Comparison of ENCODE assay signal across 8 cellular contexts in genomic region chr18:9614401-9615279, GRCh38. TPM values are rescaled to one million over a fixed set of nuclear protein-coding genes. Genes with fewer than 3 reads are reported as not detected.
DNase-seq lines count a peak whose midpoint lies in the region; ATAC-seq, FAIRE-seq and TF ChIP-seq lines count a peak whose summit lies in the region.

A gene with protein sequence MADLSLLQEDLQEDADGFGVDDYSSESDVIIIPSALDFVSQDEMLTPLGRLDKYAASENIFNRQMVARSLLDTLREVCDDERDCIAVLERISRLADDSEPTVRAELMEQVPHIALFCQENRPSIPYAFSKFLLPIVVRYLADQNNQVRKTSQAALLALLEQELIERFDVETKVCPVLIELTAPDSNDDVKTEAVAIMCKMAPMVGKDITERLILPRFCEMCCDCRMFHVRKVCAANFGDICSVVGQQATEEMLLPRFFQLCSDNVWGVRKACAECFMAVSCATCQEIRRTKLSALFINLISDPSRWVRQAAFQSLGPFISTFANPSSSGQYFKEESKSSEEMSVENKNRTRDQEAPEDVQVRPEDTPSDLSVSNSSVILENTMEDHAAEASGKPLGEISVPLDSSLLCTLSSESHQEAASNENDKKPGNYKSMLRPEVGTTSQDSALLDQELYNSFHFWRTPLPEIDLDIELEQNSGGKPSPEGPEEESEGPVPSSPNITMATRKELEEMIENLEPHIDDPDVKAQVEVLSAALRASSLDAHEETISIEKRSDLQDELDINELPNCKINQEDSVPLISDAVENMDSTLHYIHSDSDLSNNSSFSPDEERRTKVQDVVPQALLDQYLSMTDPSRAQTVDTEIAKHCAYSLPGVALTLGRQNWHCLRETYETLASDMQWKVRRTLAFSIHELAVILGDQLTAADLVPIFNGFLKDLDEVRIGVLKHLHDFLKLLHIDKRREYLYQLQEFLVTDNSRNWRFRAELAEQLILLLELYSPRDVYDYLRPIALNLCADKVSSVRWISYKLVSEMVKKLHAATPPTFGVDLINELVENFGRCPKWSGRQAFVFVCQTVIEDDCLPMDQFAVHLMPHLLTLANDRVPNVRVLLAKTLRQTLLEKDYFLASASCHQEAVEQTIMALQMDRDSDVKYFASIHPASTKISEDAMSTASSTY (minus strand): TSS chr18:9614559. CDS start chr18:9614484, 75 bp downstream.

- H3K9ac ChIP-seq in HepG2 (ENCODE audit: insufficient read depth, low read depth, low read length): peak within 1 kb of the TSS; percentile 87

- no peak within 1 kb of the TSS for H2AFZ ChIP-seq in HepG2 (ENCODE audit: low read length)

- peak within 1 kb of the TSS; percentile 93 to 99 (median 94) for H3K4me3 ChIP-seq in HepG2 (replicated peaks in 1 of 3; ENCODE audit: insufficient read depth in 1 of 3, low read depth in 2 of 3, low read length in 3 of 3)

- FAIRE-seq in HepG2 (lab: Jason Lieb, UNC): no peak

- CTCF ChIA-PET in HepG2 (lab: Yijun Ruan, JAX; ENCODE audit: low intra/inter-chr PET ratio, low total read pairs): no interaction called here

- intact Hi-C loops in HepG2 (cut with micrococcal nuclease; ENCODE audit: unreplicated experiment): loop anchor here (1.0 to 5.0 kb wide), 3 partner anchors 37 to 298 kb away; partner anchors contain the start of gene VAPA

- TF ChIP-seq CTCF in 22Rv1 (IDR thresholded peaks at IDR 0.05): no peak
- no peak for TF ChIP-seq CTCF in HepG2 (CRISPR knock-in tag; IDR thresholded peaks at IDR 0.05)

- no peak for TF ChIP-seq EP300 in HepG2 (IDR thresholded peaks at IDR 0.05; ENCODE audit: low read depth in 2 of 2, low read length in 2 of 2)
- no peak for TF ChIP-seq EP300 in HepG2 (CRISPR knock-in tag; IDR thresholded peaks at IDR 0.05; ENCODE audit: borderline replicate concordance)

- peaks cover 5% of the 10 kb centered on the region; the same call in 1 of the 2 replicates for H4K20me1 ChIP-seq in HepG2 (ENCODE audit: insufficient read depth, low read length)

- H3K9me3 ChIP-seq in HepG2 (ENCODE audit: low read length): no peaks in the 10 kb centered on the region

- in situ Hi-C loops in HepG2 (cut with HindIII; ENCODE audit: extremely low pct_ligation_motif_present, low pct_unique_long_range_greater_than_20kb): loop anchor here (10.0 kb wide), 1 partner anchor 60 kb away; no protein-coding TSS in a partner anchor

- peak; percentile 49; the same call in 1 of the 2 replicates for TF ChIP-seq RAD21 in HepG2 (CRISPR knock-in tag; IDR thresholded peaks at IDR 0.05)

- WGBS in HepG2 (ENCODE audit: low lambda C conversion rate): 1% methylated on average over 32 of the region's 127 CpGs

- no TSS peak for BruUV-seq in HepG2 (replicated peaks; lab: Mats Ljungman, UMichigan)

- H3K27me3 ChIP-seq in HepG2 (ENCODE audit: control insufficient read depth in 1 of 2, insufficient read depth in 2 of 2, low read length in 2 of 2): no peaks in the 10 kb centered on the region

- H3K27ac ChIP-seq in 22Rv1: peak within 1 kb of the TSS; percentile 64
- H3K27ac ChIP-seq in HepG2 (ENCODE audit: extremely low read length, insufficient read depth, low read length): peak within 1 kb of the TSS; percentile 81

- H3K79me2 ChIP-seq in HepG2 (ENCODE audit: insufficient read depth, low read length): peaks cover 41% of the 10 kb centered on the region

- peaks cover 59% of the 10 kb centered on the region for H3K4me1 ChIP-seq in HepG2 (ENCODE audit: insufficient read depth, low read length)

- ATAC-seq in GM18520 (IDR thresholded peaks at IDR 0.05; ENCODE audit: unreplicated experiment): peak; percentile 32
- peak; percentile 46 for ATAC-seq in HG03064 (IDR thresholded peaks at IDR 0.05; ENCODE audit: low read depth, unreplicated experiment)
- peak; percentile 73 for ATAC-seq in HepG2

- H3K36me3 ChIP-seq in HepG2 (replicated peaks in 1 of 2; ENCODE audit: control insufficient read depth in 1 of 2, insufficient read depth in 2 of 2, low read length in 2 of 2): peaks cover 2 to 8% of the 10 kb centered on the region in 2 experiments; a peak in 3 of 5 replicates

- peak; percentile 42 to 61 for TF ChIP-seq POLR2A in HepG2 (IDR thresholded peaks at IDR 0.05; ENCODE audit: insufficient read depth in 1 of 2, low read depth in 2 of 2, low read length in 2 of 2)

- POLR2A ChIA-PET in HepG2 (lab: Yijun Ruan, JAX): interaction anchor here (1.0 kb wide), 1 partner anchor 51 kb away, joined by 4 read pairs; no protein-coding TSS in a partner anchor

- H3K4me2 ChIP-seq in HepG2 (ENCODE audit: low read depth, low read length): peak within 1 kb of the TSS; percentile 97

- DNase-seq in NCI-H460 (ENCODE audit: extremely low read depth, low read depth) (peak; percentile 47), dermis microvascular lymphatic vessel endothelial cell (ENCODE audit: low read depth in 2 of 2) (peak; percentile 30 to 81), HepG2 (ENCODE audit: low spot score) (peak; percentile 33)
- peak; percentile 70 to 74 for DNase-seq in activated CD4-positive, alpha-beta T cell treated with anti-CD3 and anti-CD28 coated beads, Interleukin-2, amount 50 U/mL, for 48 hours
- peak; percentile 46 for DNase-seq in stimulated activated CD4-positive, alpha-beta T cell treated with anti-CD3 and anti-CD28 coated beads, Interleukin-2, amount 100 ng/mL, for 4 hours (ENCODE audit: low read depth)

TF ChIP-seq in HepG2, 621 proteins besides CTCF, POLR2A, EP300 and RAD21 (continues in another document):
- TF ChIP-seq, protein P1, sequence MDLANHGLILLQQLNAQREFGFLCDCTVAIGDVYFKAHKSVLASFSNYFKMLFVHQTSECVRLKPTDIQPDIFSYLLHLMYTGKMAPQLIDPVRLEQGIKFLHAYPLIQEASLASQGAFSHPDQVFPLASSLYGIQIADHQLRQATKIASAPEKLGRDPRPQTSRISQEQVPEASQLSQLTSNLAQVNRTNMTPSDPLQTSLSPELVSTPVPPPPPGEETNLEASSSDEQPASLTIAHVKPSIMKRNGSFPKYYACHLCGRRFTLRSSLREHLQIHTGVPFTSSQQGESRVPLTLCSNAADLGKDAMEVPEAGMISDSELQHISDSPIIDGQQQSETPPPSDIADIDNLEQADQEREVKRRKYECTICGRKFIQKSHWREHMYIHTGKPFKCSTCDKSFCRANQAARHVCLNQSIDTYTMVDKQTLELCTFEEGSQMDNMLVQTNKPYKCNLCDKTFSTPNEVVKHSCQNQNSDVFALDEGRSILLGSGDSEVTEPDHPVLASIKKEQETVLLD (CRISPR knock-in tag; IDR thresholded peaks at IDR 0.05; ENCODE audit: low read depth): peak; percentile 82
- TF ChIP-seq, protein P2, sequence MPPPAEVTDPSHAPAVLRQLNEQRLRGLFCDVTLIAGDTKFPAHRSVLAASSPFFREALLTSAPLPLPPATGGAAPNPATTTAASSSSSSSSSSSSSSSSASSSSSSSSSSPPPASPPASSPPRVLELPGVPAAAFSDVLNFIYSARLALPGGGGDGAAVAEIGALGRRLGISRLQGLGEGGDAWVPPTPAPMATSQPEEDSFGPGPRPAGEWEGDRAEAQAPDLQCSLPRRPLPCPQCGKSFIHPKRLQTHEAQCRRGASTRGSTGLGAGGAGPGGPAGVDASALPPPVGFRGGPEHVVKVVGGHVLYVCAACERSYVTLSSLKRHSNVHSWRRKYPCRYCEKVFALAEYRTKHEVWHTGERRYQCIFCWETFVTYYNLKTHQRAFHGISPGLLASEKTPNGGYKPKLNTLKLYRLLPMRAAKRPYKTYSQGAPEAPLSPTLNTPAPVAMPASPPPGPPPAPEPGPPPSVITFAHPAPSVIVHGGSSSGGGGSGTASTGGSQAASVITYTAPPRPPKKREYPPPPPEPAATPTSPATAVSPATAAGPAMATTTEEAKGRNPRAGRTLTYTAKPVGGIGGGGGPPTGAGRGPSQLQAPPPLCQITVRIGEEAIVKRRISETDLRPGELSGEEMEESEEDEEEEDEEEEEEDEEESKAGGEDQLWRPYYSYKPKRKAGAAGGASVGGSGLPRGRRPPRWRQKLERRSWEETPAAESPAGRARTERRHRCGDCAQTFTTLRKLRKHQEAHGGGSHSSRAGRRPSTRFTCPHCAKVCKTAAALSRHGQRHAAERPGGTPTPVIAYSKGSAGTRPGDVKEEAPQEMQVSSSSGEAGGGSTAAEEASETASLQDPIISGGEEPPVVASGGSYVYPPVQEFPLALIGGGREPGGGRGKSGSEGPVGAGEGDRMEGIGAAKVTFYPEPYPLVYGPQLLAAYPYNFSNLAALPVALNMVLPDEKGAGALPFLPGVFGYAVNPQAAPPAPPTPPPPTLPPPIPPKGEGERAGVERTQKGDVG (CRISPR knock-in tag; IDR thresholded peaks at IDR 0.05; ENCODE audit: borderline replicate concordance): 0 out of 2 replicates have a peak, but pooled peaks have one; percentile 36
- TF ChIP-seq ISX (CRISPR knock-in tag; conservative IDR thresholded peaks at IDR 0.05): no peak

RNA-seq across cellular contexts. Expression of the gene that starts here (rescaled TPM):
- total RNA-seq in NCI-H460 (2014; rRNA removed; shearing (Covaris generic)): 30.6 and 35.5 TPM in 2 replicates
- 30.9 and 52.5 TPM in 2 replicates for polyA plus RNA-seq in NCI-H460 (2014; cell fraction: nucleus; rRNA removed)
- total RNA-seq in dermis microvascular lymphatic vessel endothelial cell (99.0 and 118 TPM in 2 replicates), HepG2 (2016; rRNA removed; fragmentation: Illumina TruSeq; extraction: Trizol) (66.5 and 84.6 TPM in 2 replicates)
- 144 and 170 TPM in 2 replicates for total RNA-seq in HepG2 (2016; cell fraction: cytosol; rRNA removed; fragmentation: Illumina TruSeq; extraction: Trizol; ENCODE audit: low read depth)
- total RNA-seq in HepG2 (2016; cell fraction: insoluble cytoplasmic fraction; rRNA removed; fragmentation: Illumina TruSeq; extraction: Trizol): 69.2 and 85.3 TPM in 2 replicates
- 85.0 and 109 TPM in 2 replicates for total RNA-seq in HepG2 (2016; cell fraction: membrane; rRNA removed; fragmentation: Illumina TruSeq; extraction: Trizol)
- 69.1 and 76.3 TPM in 2 replicates for total RNA-seq in HepG2 (2016; cell fraction: nucleus; rRNA removed; fragmentation: Illumina TruSeq; extraction: Trizol)
- 67.2 and 72.4 TPM in 2 replicates for polyA plus RNA-seq in HepG2 (2011; rRNA removed)
- polyA plus RNA-seq in HepG2 (2011; cell fraction: cytosol; rRNA removed): 55.0 and 59.0 TPM in 2 replicates
- 76.7 and 84.0 TPM in 2 replicates for polyA plus RNA-seq in HepG2 (2011; cell fraction: nucleus; rRNA removed)
- 35.3 and 48.1 TPM in 2 replicates for polyA plus RNA-seq in HepG2 (2012)
- 6.3 and 6.5 TPM in 2 replicates for polyA plus RNA-seq in HepG2 (2016; cell fraction: cytosol; fragmentation: Illumina TruSeq; extraction: Trizol; ENCODE audit: low read depth)
- polyA plus RNA-seq in HepG2 (2016; cell fraction: insoluble cytoplasmic fraction; fragmentation: Illumina TruSeq; extraction: Trizol; ENCODE audit: low read depth): 50.5 and 52.3 TPM in 2 replicates
- 18.9 and 22.6 TPM in 2 replicates for polyA plus RNA-seq in HepG2 (2016; cell fraction: membrane; fragmentation: Illumina TruSeq; extraction: Trizol; ENCODE audit: low read depth)
- 68.2 and 72.2 TPM in 2 replicates for polyA plus RNA-seq in HepG2 (2016; cell fraction: nucleus; fragmentation: Illumina TruSeq; extraction: Trizol; ENCODE audit: insufficient read depth, low read depth)
- polyA minus RNA-seq in HepG2 (2011; rRNA and poly(A)+ RNA removed; ENCODE audit: low replicate concordance): 122 and 149 TPM in 2 replicates
- polyA minus RNA-seq in HepG2 (2011; cell fraction: cytosol; rRNA and poly(A)+ RNA removed): 33.5 and 74.3 TPM in 2 replicates
- polyA minus RNA-seq in HepG2 (2011; cell fraction: nucleus; rRNA and poly(A)+ RNA removed): 130 and 145 TPM in 2 replicates

Comparison
In these comparisons a context has a peak if more than half of its experiments do, and no peak if none do; other contexts are left out.
1. Peak in every context shown above with its lines: DNase-seq, ATAC-seq, H3K4me3 ChIP-seq and H3K27ac ChIP-seq.